ENCODE assay signal across 8 cellular contexts in the genomic region with DNA sequence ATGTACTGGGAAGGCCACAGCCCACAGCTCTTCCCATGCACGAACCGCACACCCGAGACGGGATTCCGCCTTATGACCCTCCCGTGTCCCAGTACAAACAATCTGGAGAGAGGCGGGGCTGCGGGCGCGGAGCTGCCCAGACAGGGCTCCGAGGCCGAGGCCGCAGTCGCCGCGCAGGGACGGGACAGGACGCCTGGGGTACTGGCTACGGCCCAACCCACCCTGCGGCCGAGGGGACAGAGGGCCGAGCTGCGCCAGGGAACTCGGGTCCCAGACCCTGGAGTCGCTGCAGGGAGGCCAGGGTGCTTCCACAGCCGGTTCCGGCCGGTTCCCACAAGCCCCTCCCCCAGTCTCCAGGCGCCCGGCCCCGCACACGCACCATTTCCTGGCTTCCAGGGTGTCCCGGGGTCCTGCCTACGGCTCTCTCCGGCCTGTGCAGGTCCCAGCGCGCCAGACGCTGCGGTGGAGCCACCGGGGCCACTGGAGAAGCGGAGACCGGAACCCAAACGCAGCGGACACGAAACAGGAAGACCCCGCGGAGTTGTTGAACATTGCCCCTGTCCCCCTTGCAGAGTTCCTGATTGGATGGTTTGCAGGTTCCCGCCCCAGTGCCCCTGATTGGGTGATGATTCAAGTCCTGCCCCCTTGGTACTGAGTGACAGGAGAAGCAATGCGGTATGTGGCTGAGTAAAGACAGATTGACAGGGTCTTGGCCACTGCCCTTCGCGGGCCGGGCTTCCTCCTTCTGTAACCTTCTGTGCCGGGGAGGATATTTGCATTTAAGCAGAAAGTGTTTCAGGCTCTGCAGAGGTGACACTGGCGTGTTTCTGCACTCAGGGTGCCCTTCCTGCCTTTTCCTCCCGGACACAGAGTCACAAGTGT. TPM values are rescaled to one million over a fixed set of nuclear protein-coding genes. Genes with fewer than 3 reads are reported as not detected.
DNase-seq lines count a peak whose midpoint lies in the region; ATAC-seq and TF ChIP-seq lines count a peak whose summit lies in the region.

A gene (minus strand): TSS at position 532 of the 882 bp plus-strand sequence. CDS start 150 bp downstream, at position 382.

- DNase-seq in C1 segment of cervical spinal cord (lab: John Stamatoyannopoulos, UW) = peak; percentile 66 to 100 (median 97)
- DNase-seq in NCI-H748 treated with DMSO at 0.1 percent for 48 hours (lab: John Stamatoyannopoulos, UW) = peak; percentile 92
- peak; percentile 71 to 94 for DNase-seq in activated CD4-positive, alpha-beta T cell treated with anti-CD3 and anti-CD28 coated beads, Interleukin-2, amount 50 U/mL, for 24 hours (ENCODE audit: low read depth in 1 of 2, low spot score in 1 of 2)
- peak; percentile 97 to 99 for DNase-seq in dermis microvascular lymphatic vessel endothelial cell (ENCODE audit: low read depth in 2 of 2)
- peak; percentile 95 for DNase-seq in stimulated activated CD4-positive, alpha-beta T cell treated with anti-CD3 and anti-CD28 coated beads, Interleukin-4, amount 100 ng/mL, for 24 hours

- no peaks in the 10 kb centered on the region for H3K36me3 ChIP-seq in liver (ENCODE audit: control insufficient read depth in 4 of 4, insufficient read depth in 3 of 4, low read depth in 1 of 4, low read length in 3 of 4)

- TF ChIP-seq RAD21 in liver (IDR thresholded peaks at IDR 0.05) = peak; percentile 37 to 41

- peak within 1 kb of the TSS; percentile 56 to 77 (median 73) for H3K4me3 ChIP-seq in liver (ENCODE audit: low read depth in 1 of 3, low read length in 3 of 3)

- H3K27ac ChIP-seq in liver (ENCODE audit: low read depth in 1 of 2, low read length in 2 of 2) = peak within 1 kb of the TSS; percentile 89 to 94

- under 1% methylated on average over 55 of the region's 55 CpGs for WGBS in liver

- peak within 1 kb of the TSS; percentile 83 to 85 for H3K9ac ChIP-seq in liver (ENCODE audit: low read depth in 1 of 2, low read length in 2 of 2)

- H3K27me3 ChIP-seq in liver (ENCODE audit: control insufficient read depth in 4 of 4, insufficient read depth in 4 of 4, low read length in 3 of 4) = no peaks in the 10 kb centered on the region

- H3K9me3 ChIP-seq in liver (ENCODE audit: control insufficient read depth in 4 of 4, low read length in 3 of 4) = no peaks in the 10 kb centered on the region

- no peak for TF ChIP-seq CTCF in liver (IDR thresholded peaks at IDR 0.05; ENCODE audit: low read depth, low read length, missing input control)

- peak; percentile 94 for ATAC-seq in GM19372 (IDR thresholded peaks at IDR 0.05; ENCODE audit: low read depth, unreplicated experiment)
- peak; percentile 85 for ATAC-seq in HG03558 (IDR thresholded peaks at IDR 0.05; ENCODE audit: extremely low read depth, unreplicated experiment)

- H3K4me1 ChIP-seq in liver (ENCODE audit: control insufficient read depth in 4 of 4, insufficient read depth in 4 of 4, low read length in 3 of 4) = peaks cover 8 to 22% (median 16%) of the 10 kb centered on the region in 4 donors

TF ChIP-seq in liver, 16 proteins besides CTCF, POLR2A, EP300 and RAD21:
- TF ChIP-seq FOXA1 (IDR thresholded peaks at IDR 0.05) = no peak
- peak; percentile 62 to 80 for TF ChIP-seq RXRA (IDR thresholded peaks at IDR 0.05)
- TF ChIP-seq, protein P1, sequence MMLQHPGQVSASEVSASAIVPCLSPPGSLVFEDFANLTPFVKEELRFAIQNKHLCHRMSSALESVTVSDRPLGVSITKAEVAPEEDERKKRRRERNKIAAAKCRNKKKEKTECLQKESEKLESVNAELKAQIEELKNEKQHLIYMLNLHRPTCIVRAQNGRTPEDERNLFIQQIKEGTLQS (IDR thresholded peaks at IDR 0.05) = no peak
- peak; percentile 79 to 81 for TF ChIP-seq HNF4A (conservative IDR thresholded peaks at IDR 0.05)
- TF ChIP-seq, protein P2, sequence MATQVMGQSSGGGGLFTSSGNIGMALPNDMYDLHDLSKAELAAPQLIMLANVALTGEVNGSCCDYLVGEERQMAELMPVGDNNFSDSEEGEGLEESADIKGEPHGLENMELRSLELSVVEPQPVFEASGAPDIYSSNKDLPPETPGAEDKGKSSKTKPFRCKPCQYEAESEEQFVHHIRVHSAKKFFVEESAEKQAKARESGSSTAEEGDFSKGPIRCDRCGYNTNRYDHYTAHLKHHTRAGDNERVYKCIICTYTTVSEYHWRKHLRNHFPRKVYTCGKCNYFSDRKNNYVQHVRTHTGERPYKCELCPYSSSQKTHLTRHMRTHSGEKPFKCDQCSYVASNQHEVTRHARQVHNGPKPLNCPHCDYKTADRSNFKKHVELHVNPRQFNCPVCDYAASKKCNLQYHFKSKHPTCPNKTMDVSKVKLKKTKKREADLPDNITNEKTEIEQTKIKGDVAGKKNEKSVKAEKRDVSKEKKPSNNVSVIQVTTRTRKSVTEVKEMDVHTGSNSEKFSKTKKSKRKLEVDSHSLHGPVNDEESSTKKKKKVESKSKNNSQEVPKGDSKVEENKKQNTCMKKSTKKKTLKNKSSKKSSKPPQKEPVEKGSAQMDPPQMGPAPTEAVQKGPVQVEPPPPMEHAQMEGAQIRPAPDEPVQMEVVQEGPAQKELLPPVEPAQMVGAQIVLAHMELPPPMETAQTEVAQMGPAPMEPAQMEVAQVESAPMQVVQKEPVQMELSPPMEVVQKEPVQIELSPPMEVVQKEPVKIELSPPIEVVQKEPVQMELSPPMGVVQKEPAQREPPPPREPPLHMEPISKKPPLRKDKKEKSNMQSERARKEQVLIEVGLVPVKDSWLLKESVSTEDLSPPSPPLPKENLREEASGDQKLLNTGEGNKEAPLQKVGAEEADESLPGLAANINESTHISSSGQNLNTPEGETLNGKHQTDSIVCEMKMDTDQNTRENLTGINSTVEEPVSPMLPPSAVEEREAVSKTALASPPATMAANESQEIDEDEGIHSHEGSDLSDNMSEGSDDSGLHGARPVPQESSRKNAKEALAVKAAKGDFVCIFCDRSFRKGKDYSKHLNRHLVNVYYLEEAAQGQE (IDR thresholded peaks at IDR 0.05) = peak; percentile 92
- TF ChIP-seq EGR1 (IDR thresholded peaks at IDR 0.05; ENCODE audit: low read depth in 2 of 2) = peak in 1 of 2 donors; percentile 48
- peak; percentile 73 for TF ChIP-seq YY1 (IDR thresholded peaks at IDR 0.05)
- peak; percentile 60 to 86 for TF ChIP-seq GABPA (IDR thresholded peaks at IDR 0.05 in 1 of 2, conservative IDR thresholded peaks at IDR 0.05 in 1 of 2)
- peak; percentile 91 for TF ChIP-seq NR2F2 (IDR thresholded peaks at IDR 0.05)
- TF ChIP-seq, protein P3, sequence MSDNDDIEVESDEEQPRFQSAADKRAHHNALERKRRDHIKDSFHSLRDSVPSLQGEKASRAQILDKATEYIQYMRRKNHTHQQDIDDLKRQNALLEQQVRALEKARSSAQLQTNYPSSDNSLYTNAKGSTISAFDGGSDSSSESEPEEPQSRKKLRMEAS (IDR thresholded peaks at IDR 0.05) = peak; percentile 77
- TF ChIP-seq TAF1 (conservative IDR thresholded peaks at IDR 0.05) = peak; percentile 72
- no peak for TF ChIP-seq FOXA2 (IDR thresholded peaks at IDR 0.05)
- TF ChIP-seq, protein P4, sequence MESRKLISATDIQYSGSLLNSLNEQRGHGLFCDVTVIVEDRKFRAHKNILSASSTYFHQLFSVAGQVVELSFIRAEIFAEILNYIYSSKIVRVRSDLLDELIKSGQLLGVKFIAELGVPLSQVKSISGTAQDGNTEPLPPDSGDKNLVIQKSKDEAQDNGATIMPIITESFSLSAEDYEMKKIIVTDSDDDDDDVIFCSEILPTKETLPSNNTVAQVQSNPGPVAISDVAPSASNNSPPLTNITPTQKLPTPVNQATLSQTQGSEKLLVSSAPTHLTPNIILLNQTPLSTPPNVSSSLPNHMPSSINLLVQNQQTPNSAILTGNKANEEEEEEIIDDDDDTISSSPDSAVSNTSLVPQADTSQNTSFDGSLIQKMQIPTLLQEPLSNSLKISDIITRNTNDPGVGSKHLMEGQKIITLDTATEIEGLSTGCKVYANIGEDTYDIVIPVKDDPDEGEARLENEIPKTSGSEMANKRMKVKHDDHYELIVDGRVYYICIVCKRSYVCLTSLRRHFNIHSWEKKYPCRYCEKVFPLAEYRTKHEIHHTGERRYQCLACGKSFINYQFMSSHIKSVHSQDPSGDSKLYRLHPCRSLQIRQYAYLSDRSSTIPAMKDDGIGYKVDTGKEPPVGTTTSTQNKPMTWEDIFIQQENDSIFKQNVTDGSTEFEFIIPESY (IDR thresholded peaks at IDR 0.05) = peak; percentile 68
- peak; percentile 93 for TF ChIP-seq SP1 (IDR thresholded peaks at IDR 0.05)
- peak; percentile 75 for TF ChIP-seq HNF4G (IDR thresholded peaks at IDR 0.05)
- TF ChIP-seq JUND (IDR thresholded peaks at IDR 0.05) = peak; percentile 63 to 65

RNA-seq across cellular contexts. Expression of the gene that starts here (rescaled TPM):
- 6.5 and 8.6 TPM in 2 replicates for total RNA-seq in dermis microvascular lymphatic vessel endothelial cell
- 1 to 10 TPM; 8.3 to 8.6 TPM for total RNA-seq in liver
- polyA plus RNA-seq in liver = 1 to 10 TPM; 2.4 to 3.3 TPM

Comparison
In these comparisons a context has a peak if more than half of its experiments do, and no peak if none do; other contexts are left out.
1. Peak in every context shown above with its lines: DNase-seq, ATAC-seq, H3K4me3 ChIP-seq and H3K27ac ChIP-seq.